26 cellular contexts compared by ENCODE assay signal in genomic region chr15:69627548-69628158, GRCh38.
"Had no signal": no experiment of that assay in that cellular context is flagged by ENCODE, and none has a peak within 500 bp of the region (broad histone marks: within the 10 kb centered on the region; RNA-seq: fewer than 3 reads in every experiment).

No MANE protein-coding gene starts in this region.

- H3K4me1 ChIP-seq: left ventricle myocardium inferior, parathyroid adenoma, psoas muscle had no signal

- ATAC-seq: esophagus mucosa; psoas muscle; stimulated activated memory B cell treated with anti-CD40 and anti-IgM and Interleukin-4, amounts not matched to agents 10 μg/mL and 1 μg/mL and 100 μg/mL, for 72 hours; stimulated activated naive CD8-positive, alpha-beta T cell treated with anti-CD3 and anti-CD28 coated beads, Interleukin-15, amount 100 ng/mL, for 72 hours had no signal

- H3K27ac Mint-ChIP-seq: activated T-cell treated with anti-CD3 and anti-CD28 coated beads, Interleukin-2, amount 50 U/mL, for 24 hours; mesothelial cell of epicardium; naive B cell; nephron progenitor cell; stimulated activated memory B cell treated with anti-CD40 and anti-IgM and Interleukin-4, amounts not matched to agents 10 μg/mL and 1 μg/mL and 100 μg/mL, for 72 hours; stimulated activated naive CD8-positive, alpha-beta T cell treated with anti-CD3 and anti-CD28 coated beads, Interleukin-15, amount 100 ng/mL, for 72 hours had no signal

- DNase-seq: activated CD8-positive, alpha-beta memory T cell treated with anti-CD3 and anti-CD28 coated beads, Interleukin-2, amount 50 U/mL, for 48 hours; activated gamma-delta T cell treated with Interleukin-2 at 50 U/mL for 16 hours; activated naive CD4-positive, alpha-beta T cell treated with anti-CD3 and anti-CD28 coated beads, Interleukin-2, amount 50 U/mL, for 16 hours; amniotic stem cell; brain microvascular endothelial cell; cortex of kidney; foreskin fibroblast; kidney glomerular epithelial cell; left ventricle myocardium inferior; mammary epithelial cell; naive B cell; nephron progenitor cell; nucleus accumbens; psoas muscle; stimulated activated CD4-positive, alpha-beta T cell treated with anti-CD3 and anti-CD28 coated beads, Interleukin-1b, Interleukin-23, amount 100 ng/mL, for 48 hours; stimulated activated CD4-positive, alpha-beta T cell treated with anti-CD3 and anti-CD28 coated beads, Interleukin-4, amount 100 ng/mL, for 4 hours; stimulated activated CD8-positive, alpha-beta memory T cell treated with anti-CD3 and anti-CD28 coated beads, Interleukin-4, amount 100 ng/mL, for 48 hours; stimulated activated naive CD8-positive, alpha-beta T cell treated with anti-CD3 and anti-CD28 coated beads, Interleukin-15, amount 100 ng/mL, for 72 hours; substantia nigra; T-helper 2 cell had no signal

- H3K4me1 Mint-ChIP-seq: mesothelial cell of epicardium had no signal

- H3K4me3 ChIP-seq: left ventricle myocardium inferior, psoas muscle, smooth muscle cell had no signal

- H3K36me3 Mint-ChIP-seq: mesothelial cell of epicardium; stimulated activated memory B cell treated with anti-CD40 and anti-IgM and Interleukin-4, amounts not matched to agents 10 μg/mL and 1 μg/mL and 100 μg/mL, for 72 hours had no signal

- H3K36me3 ChIP-seq: brain microvascular endothelial cell, left ventricle myocardium inferior had no signal

- H3K9me3 Mint-ChIP-seq: activated T-cell treated with anti-CD3 and anti-CD28 coated beads, Interleukin-2, amount 50 U/mL, for 24 hours; naive B cell; stimulated activated memory B cell treated with anti-CD40 and anti-IgM and Interleukin-4, amounts not matched to agents 10 μg/mL and 1 μg/mL and 100 μg/mL, for 72 hours; stimulated activated naive CD8-positive, alpha-beta T cell treated with anti-CD3 and anti-CD28 coated beads, Interleukin-15, amount 100 ng/mL, for 72 hours had no signal

- H3K9me3 ChIP-seq: left ventricle myocardium inferior, psoas muscle had no signal

- H3K4me3 Mint-ChIP-seq: activated T-cell treated with anti-CD3 and anti-CD28 coated beads, Interleukin-2, amount 50 U/mL, for 24 hours; mesothelial cell of epicardium; nephron progenitor cell; stimulated activated memory B cell treated with anti-CD40 and anti-IgM and Interleukin-4, amounts not matched to agents 10 μg/mL and 1 μg/mL and 100 μg/mL, for 72 hours; stimulated activated naive CD8-positive, alpha-beta T cell treated with anti-CD3 and anti-CD28 coated beads, Interleukin-15, amount 100 ng/mL, for 72 hours had no signal

- H3K27ac ChIP-seq: brain microvascular endothelial cell, left ventricle myocardium inferior, parathyroid adenoma, psoas muscle had no signal
